ENCODE assay signal across 8 cellular contexts in genomic region chr6:872570-873125, GRCh38.
"Had no signal": no experiment of that assay in that cellular context is flagged by ENCODE, and none has a peak within 500 bp of the region (broad histone marks: within the 10 kb centered on the region; RNA-seq: fewer than 3 reads in every experiment).

No MANE protein-coding gene starts in this region.

- H3K4me3 ChIP-seq: GM23338 had no signal

- ATAC-seq: GM23338 had no signal

- H3K4me1 Mint-ChIP-seq: GM23338, IgD-negative memory B cell had no signal

- H3K27ac Mint-ChIP-seq: GM23338, H9, IgD-negative memory B cell had no signal

- DNase-seq: H9, HCEC 1CT, KBM-7 had no signal

- H3K4me3 Mint-ChIP-seq: GM23338, H9, IgD-negative memory B cell had no signal

- FAIRE-seq: H1, H54, HTR-8/SVneo had no signal
